Comparison of ENCODE assay signal across 8 cellular contexts in the genomic region with DNA sequence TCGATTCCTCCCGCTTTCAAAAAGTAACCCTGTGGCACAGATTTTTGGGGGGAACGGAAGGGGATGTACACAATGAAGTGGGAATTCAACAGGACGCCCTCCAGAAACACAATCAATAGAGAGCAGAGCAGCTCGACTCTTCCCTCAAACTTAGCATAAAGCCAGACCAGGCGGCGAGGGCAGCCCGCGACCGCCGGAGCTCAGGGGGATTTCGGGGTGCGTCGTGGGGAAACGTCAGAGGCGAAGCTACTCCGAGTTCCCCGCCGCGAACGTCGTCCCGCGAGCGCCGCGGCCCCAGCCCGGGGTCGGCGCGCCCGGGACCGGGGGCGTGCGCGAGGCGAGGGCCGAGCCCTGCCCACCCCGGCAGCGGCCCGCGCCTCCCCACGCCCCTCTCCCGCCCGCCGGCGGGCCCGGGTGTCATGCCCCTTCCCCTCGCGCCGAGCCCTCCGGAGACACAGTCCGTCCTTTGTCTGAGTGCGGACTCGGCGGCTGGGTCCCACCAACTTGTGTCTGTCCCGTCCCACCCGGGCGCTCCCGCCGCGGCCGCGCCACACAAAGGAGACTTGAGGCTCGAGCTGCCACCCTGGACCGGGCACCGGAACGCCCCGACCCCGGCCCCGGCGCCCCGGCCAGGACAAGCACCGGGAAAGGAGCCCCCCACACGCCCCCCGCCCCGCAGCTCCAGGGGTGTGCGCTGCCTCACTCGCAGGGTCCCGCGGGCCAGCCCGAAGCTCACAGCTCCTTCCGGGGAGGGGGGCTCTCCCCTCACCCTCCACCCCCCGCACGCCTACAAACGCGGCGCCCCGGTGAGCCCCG. TPM values are rescaled to one million over a fixed set of nuclear protein-coding genes. Genes with fewer than 3 reads are reported as not detected.
DNase-seq lines count a peak whose midpoint lies in the region; ATAC-seq and TF ChIP-seq lines count a peak whose summit lies in the region.

No MANE protein-coding gene starts in this region.

- 0 to 1% methylated on average over 10 to 62 of the region's 90 CpGs for WGBS in testis, 2 donors

- DNase-seq in NCI-H2081 (lab: John Stamatoyannopoulos, UW) (peak; percentile 59 to 60), NCI-H2081 treated with DMSO at 0.1 percent for 48 hours (lab: John Stamatoyannopoulos, UW) (no peak), germinal center (ENCODE audit: low spot score) (peak; percentile 42), testis (peak; percentile 51)
- DNase-seq in activated effector memory CD4-positive, alpha-beta T cell treated with Interleukin-2 at 50 U/mL for 16 hours, result peak; percentile 37

- H3K9me3 ChIP-seq in OCI-LY3 (ENCODE audit: insufficient read depth, low read length) (no peaks in the 10 kb centered on the region), neutrophil (no peaks in the 10 kb centered on the region), testis (no peaks in the 10 kb centered on the region)

- H2AFZ ChIP-seq in OCI-LY3 (ENCODE audit: low read depth, low read length), result no peak overlapping the region

- H3K4me2 ChIP-seq in OCI-LY3 (ENCODE audit: low read length), result peak overlapping the region; percentile 87

- H3K9ac ChIP-seq in OCI-LY3 (ENCODE audit: low read length), result peak overlapping the region; percentile 99

- ATAC-seq in HG02938 (IDR thresholded peaks at IDR 0.05; ENCODE audit: unreplicated experiment), result peak; percentile 27

- peaks cover 70% of the 10 kb centered on the region for H3K79me2 ChIP-seq in OCI-LY3 (ENCODE audit: low read length)

- TF ChIP-seq CTCF in OCI-LY3 (IDR thresholded peaks at IDR 0.05; ENCODE audit: low read depth, low read length), result no peak
- TF ChIP-seq CTCF in neutrophil (IDR thresholded peaks at IDR 0.05), result no peak
- no peak for TF ChIP-seq CTCF in testis (IDR thresholded peaks at IDR 0.05)

- no peaks in the 10 kb centered on the region for H3K27me3 ChIP-seq in OCI-LY3 (ENCODE audit: low read depth, low read length)
- no peaks in the 10 kb centered on the region for H3K27me3 ChIP-seq in neutrophil
- no peaks in the 10 kb centered on the region for H3K27me3 ChIP-seq in testis

- no peak for TF ChIP-seq POLR2A in testis (IDR thresholded peaks at IDR 0.05)

- H3K4me1 ChIP-seq in OCI-LY3 (ENCODE audit: low read length) (peaks cover 21% of the 10 kb centered on the region), neutrophil (ENCODE audit: control insufficient read depth in 1 of 2, insufficient read depth in 1 of 2, low read depth in 1 of 2, low read length in 1 of 2) (peaks cover 11 to 18% of the 10 kb centered on the region in 2 experiments), testis (no peaks in the 10 kb centered on the region)

- H4K20me1 ChIP-seq in OCI-LY3 (ENCODE audit: insufficient read depth, low read length), result peaks cover 42% of the 10 kb centered on the region

- intact Hi-C loops in testis (cut with DNase I; ENCODE audit: low total_unique reads), result loop anchor here (10.0 kb wide), 1 partner anchor 61 kb away; no protein-coding TSS in a partner anchor

- H3K4me3 ChIP-seq in OCI-LY3 (ENCODE audit: low read length) (peak overlapping the region; percentile 92), neutrophil (ENCODE audit: low read depth in 1 of 2, low read length in 1 of 2) (peak overlapping the region; percentile 59 to 80), testis (peak overlapping the region; percentile 94 to 95)

- H3K36me3 ChIP-seq in OCI-LY3 (replicated peaks; ENCODE audit: low read depth, low read length), result peaks cover 28% of the 10 kb centered on the region
- no peaks in the 10 kb centered on the region for H3K36me3 ChIP-seq in neutrophil
- H3K36me3 ChIP-seq in testis (ENCODE audit: low read depth, missing control alignments), result no peaks in the 10 kb centered on the region

- H3K27ac ChIP-seq in OCI-LY3 (ENCODE audit: low read length) (peak overlapping the region; percentile 88), neutrophil (peak overlapping the region; percentile 69), testis (peak overlapping the region; percentile 75 to 97)

RNA-seq across cellular contexts. Expression of gene EZH2, which starts 0.7 kb away (rescaled TPM):
- 10 to 100 TPM; 27.0 to 36.0 TPM for total RNA-seq in testis
- 60.3 TPM for polyA plus RNA-seq in testis (ENCODE audit: insufficient read depth, low read depth, low replicate concordance)
